In the genomic region with DNA sequence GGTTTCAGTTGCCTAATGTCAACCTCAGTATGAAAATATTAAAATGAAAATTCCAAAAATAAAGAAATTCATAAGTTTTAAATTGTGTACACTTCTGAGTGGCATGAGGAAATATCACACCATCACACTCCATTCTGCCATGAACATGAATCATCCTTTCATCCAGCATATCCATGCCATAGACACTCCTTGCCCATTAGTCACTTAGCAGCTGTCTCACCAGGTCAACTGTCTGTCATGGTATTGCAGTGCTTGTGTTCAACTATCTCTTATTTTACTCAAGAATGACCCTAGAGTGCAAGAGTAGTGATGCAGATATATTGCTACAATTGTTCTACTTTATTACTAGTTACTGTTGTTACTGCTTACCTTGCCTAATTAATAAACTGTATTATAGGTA, we compare ENCODE assay signal across 18 cellular contexts.
DNase-seq lines count a peak whose midpoint lies in the region; ATAC-seq and TF ChIP-seq lines count a peak whose summit lies in the region.
"Had no signal": no experiment of that assay in that cellular context is flagged by ENCODE, and none has a peak within 500 bp of the region (broad histone marks: within the 10 kb centered on the region; RNA-seq: fewer than 3 reads in every experiment).

No MANE protein-coding gene starts in this region.

- CTCF ChIA-PET in activated naive CD4-positive, alpha-beta T cell treated with anti-CD3 and anti-CD28 coated beads, Interleukin-2, amount 10 ng/mL, durations not matched to agents 7 days and 5 days (lab: Charles Lee) = no interaction called here

- H3K27me3 Mint-ChIP-seq in activated naive CD4-positive, alpha-beta T cell treated with anti-CD3 and anti-CD28 coated beads, Interleukin-2, amount 10 ng/mL, durations not matched to agents 7 days and 5 days = no peaks in the 10 kb centered on the region
- H3K27me3 Mint-ChIP-seq in T-helper 17 cell = no peaks in the 10 kb centered on the region

- H3K36me3 Mint-ChIP-seq in activated naive CD4-positive, alpha-beta T cell treated with anti-CD3 and anti-CD28 coated beads, Interleukin-2, amount 10 ng/mL, durations not matched to agents 7 days and 5 days = no peaks in the 10 kb centered on the region
- no peaks in the 10 kb centered on the region for H3K36me3 Mint-ChIP-seq in T-helper 17 cell (ENCODE audit: low read depth)

- no peak overlapping the region for H3K27ac Mint-ChIP-seq in activated naive CD4-positive, alpha-beta T cell treated with anti-CD3 and anti-CD28 coated beads, Interleukin-2, amount 10 ng/mL, durations not matched to agents 7 days and 5 days
- no peak overlapping the region for H3K27ac Mint-ChIP-seq in T-helper 17 cell

- H3K9me3 Mint-ChIP-seq in activated naive CD4-positive, alpha-beta T cell treated with anti-CD3 and anti-CD28 coated beads, Interleukin-2, amount 10 ng/mL, durations not matched to agents 7 days and 5 days = no peaks in the 10 kb centered on the region

- no peak overlapping the region for H3K4me3 Mint-ChIP-seq in activated naive CD4-positive, alpha-beta T cell treated with anti-CD3 and anti-CD28 coated beads, Interleukin-2, amount 10 ng/mL, durations not matched to agents 7 days and 5 days
- H3K4me3 Mint-ChIP-seq in T-helper 17 cell = no peak overlapping the region

- H3K4me3 ChIP-seq in choroid plexus epithelial cell (ENCODE audit: low read depth, low read length) = no peak overlapping the region
- H3K4me3 ChIP-seq: PC-9 had no signal

- no peak for TF ChIP-seq CTCF in choroid plexus epithelial cell (conservative IDR thresholded peaks at IDR 0.05; ENCODE audit: low read depth, low read length)

- no peaks in the 10 kb centered on the region for H3K4me1 Mint-ChIP-seq in activated naive CD4-positive, alpha-beta T cell treated with anti-CD3 and anti-CD28 coated beads, Interleukin-2, amount 10 ng/mL, durations not matched to agents 7 days and 5 days
- H3K4me1 Mint-ChIP-seq in T-helper 17 cell = no peaks in the 10 kb centered on the region

- DNase-seq in HK-2 (ENCODE audit: unreplicated experiment) = peak; percentile 7
- DNase-seq in NCI-H226 = peak; percentile 34
- DNase-seq in choroid plexus epithelial cell (ENCODE audit: low read depth) = peak; percentile 2
- DNase-seq in kidney tubule cell (ENCODE audit: low spot score) = peak; percentile 70
- no peak for DNase-seq in activated naive CD4-positive, alpha-beta T cell treated with anti-CD3 and anti-CD28 coated beads, Interleukin-2, amount 10 ng/mL, durations not matched to agents 7 days and 5 days
- no peak for DNase-seq in activated effector memory CD4-positive, alpha-beta T cell treated with anti-CD3 and anti-CD28 coated beads, Interleukin-2, amount 50 U/mL, for 16 hours
- DNase-seq in T-helper 17 cell = no peak
- DNase-seq: EL, Karpas-422, MV-4-11, NCI-H1436 treated with DMSO at 0.1 percent for 48 hours, NCI-H2029 treated with DMSO at 0.1 percent for 48 hours, NCI-H510A, NCI-H774, PC-9 had no signal

- ATAC-seq in HG02759 (IDR thresholded peaks at IDR 0.05; ENCODE audit: unreplicated experiment) = no peak
- no peak for ATAC-seq in T-helper 17 cell
- ATAC-seq: Right ventricle myocardium inferior, SK-N-SH treated with all-trans-retinoic acid at 6 μM for 48 hours had no signal

- no peaks in the 10 kb centered on the region for H3K9me3 ChIP-seq in T-helper 17 cell (ENCODE audit: control insufficient read depth, low read length, poor library complexity, severe bottlenecking)

Comparison
In these comparisons a context has a peak if more than half of its experiments do, and no peak if none do; other contexts are left out.
1. DNase-seq: peak in HK-2 (single experiment), NCI-H226 (single experiment), choroid plexus epithelial cell (single experiment) and kidney tubule cell (single experiment); none in activated naive CD4-positive, alpha-beta T cell treated with anti-CD3 and anti-CD28 coated beads, Interleukin-2, amount 10 ng/mL, durations not matched to agents 7 days and 5 days (single experiment), activated effector memory CD4-positive, alpha-beta T cell treated with anti-CD3 and anti-CD28 coated beads, Interleukin-2, amount 50 U/mL, for 16 hours (single experiment) and T-helper 17 cell (0 of 3).